In genomic region chr2:95728878-95729511, GRCh38 we compare ENCODE assay signal across 7 cellular contexts.
A peak's percentile ranks its signal among the peaks of the same experiment; 100 is the strongest.
DNase-seq lines count a peak whose midpoint lies in the region; ATAC-seq and TF ChIP-seq lines count a peak whose summit lies in the region.

No MANE protein-coding gene starts in this region.

- H3K4me2 ChIP-seq in IMR-90 (ENCODE audit: low read depth, low read length), result no peak overlapping the region

- H3K18ac ChIP-seq in IMR-90 (ENCODE audit: low read depth, low read length), result no peak overlapping the region

- no peak overlapping the region for H3K56ac ChIP-seq in IMR-90 (ENCODE audit: extremely low read depth, insufficient read depth, low read length)

- TF ChIP-seq RAD21 in IMR-90 (IDR thresholded peaks at IDR 0.05; ENCODE audit: low read length), result peak; percentile 95

- no peak overlapping the region for H3K9ac ChIP-seq in IMR-90 (ENCODE audit: low read depth, low read length)
- no peak overlapping the region for H3K9ac ChIP-seq in NT2/D1 (ENCODE audit: insufficient read length, low read depth)

- no peak overlapping the region for H3K4me3 ChIP-seq in IMR-90 (ENCODE audit: insufficient read depth, low read depth, low read length)
- no peak overlapping the region for H3K4me3 ChIP-seq in NT2/D1 (ENCODE audit: insufficient read length, low read depth)
- H3K4me3 ChIP-seq in right atrium auricular region, result no peak overlapping the region
- no peak overlapping the region for H3K4me3 ChIP-seq in gastrocnemius medialis

- no peaks in the 10 kb centered on the region for H3K79me1 ChIP-seq in IMR-90 (ENCODE audit: low read depth in 1 of 2, low read length in 2 of 2)

- no peak overlapping the region for H4K91ac ChIP-seq in IMR-90 (ENCODE audit: insufficient read depth, low read depth, low read length)

- POLR2A ChIA-PET in IMR-90 (lab: Charles Lee; ENCODE audit: unreplicated experiment), result no interaction called here

- H2BK20ac ChIP-seq in IMR-90 (ENCODE audit: low read depth, low read length), result no peak overlapping the region

- no peak overlapping the region for H3K23ac ChIP-seq in IMR-90 (ENCODE audit: low read depth, low read length)

- H2AK9ac ChIP-seq in IMR-90 (replicated peaks; ENCODE audit: low read depth, low read length, poor library complexity), result peak overlapping the region; percentile 76

- no peak overlapping the region for H2BK5ac ChIP-seq in IMR-90 (ENCODE audit: low read depth, low read length, poor library complexity, severe bottlenecking)

- no peak overlapping the region for H3K27ac ChIP-seq in IMR-90 (ENCODE audit: insufficient read depth, low read length)
- no peak overlapping the region for H3K27ac ChIP-seq in right atrium auricular region
- no peak overlapping the region for H3K27ac ChIP-seq in gastrocnemius medialis

- no peak overlapping the region for H2AK5ac ChIP-seq in IMR-90 (ENCODE audit: low read depth, low read length)

- H2BK15ac ChIP-seq in IMR-90 (ENCODE audit: low read depth, low read length), result no peak overlapping the region

- no peak overlapping the region for H4K5ac ChIP-seq in IMR-90 (ENCODE audit: low read depth, low read length)

- H2BK120ac ChIP-seq in IMR-90 (ENCODE audit: low read depth, low read length), result no peak overlapping the region

- H3K4me1 ChIP-seq in IMR-90 (ENCODE audit: control insufficient read depth, insufficient read depth, low read length) (no peaks in the 10 kb centered on the region), NT2/D1 (ENCODE audit: insufficient read depth, insufficient read length) (no peaks in the 10 kb centered on the region), right atrium auricular region (no peaks in the 10 kb centered on the region), gastrocnemius medialis (no peaks in the 10 kb centered on the region)

- no peak overlapping the region for H3K4ac ChIP-seq in IMR-90 (ENCODE audit: low read depth, low read length)

- H3K9me1 ChIP-seq in IMR-90 (ENCODE audit: insufficient read depth, low read length), result no peaks in the 10 kb centered on the region

- TF ChIP-seq CTCF in IMR-90 (conservative IDR thresholded peaks at IDR 0.05; ENCODE audit: low read depth, low read length) (peak; percentile 83), right atrium auricular region (IDR thresholded peaks at IDR 0.05) (peak; percentile 33 to 77), gastrocnemius medialis (IDR thresholded peaks at IDR 0.05 in 4 of 5, conservative IDR thresholded peaks at IDR 0.05 in 1 of 5) (peak in 4 of 5 experiments; percentile 28 to 57 (median 52))

- intact Hi-C loops in IMR-90 (cut with micrococcal nuclease), result loop anchor here (1.0 to 5.0 kb wide), 2 partner anchors 315 to 382 kb away; no protein-coding TSS in a partner anchor
- intact Hi-C loops in gastrocnemius medialis (cut with DNase I; ENCODE audit: low total_unique reads), result loop anchor here (5.0 to 10.0 kb wide), 2 partner anchors 327 to 384 kb away; partner anchors contain the start of gene FAHD2A

- 0% methylated on average over 1 of the region's 7 CpGs; no CpG with 5 or more reads in 1 of the 2 experiments for WGBS in IMR-90 (ENCODE audit: extremely low coverage in 2 of 2, insufficient read length in 1 of 2), 2 experiments

- CTCF ChIA-PET in IMR-90 (lab: Yijun Ruan, JAX), result interaction anchor here (0.6 to 2.6 kb wide), 3 partner anchors 145 to 340 kb away, joined by 3 to 9 read pairs (median 3); no protein-coding TSS in a partner anchor

- H3K36me3 ChIP-seq in IMR-90 (ENCODE audit: control insufficient read depth, insufficient read depth, low read length) (no peaks in the 10 kb centered on the region), NT2/D1 (ENCODE audit: insufficient read depth, insufficient read length, low read length) (no peaks in the 10 kb centered on the region), right atrium auricular region (no peaks in the 10 kb centered on the region), gastrocnemius medialis (no peaks in the 10 kb centered on the region)

- TF ChIP-seq POLR2A in IMR-90 (IDR thresholded peaks at IDR 0.05; ENCODE audit: low read depth, low read length), result peak; percentile 46; the same call in 1 of the 2 replicates
- TF ChIP-seq POLR2A in gastrocnemius medialis (IDR thresholded peaks at IDR 0.05), result no peak

- no peak overlapping the region for H3K14ac ChIP-seq in IMR-90 (replicated peaks; ENCODE audit: low read depth, low read length)

- BruUV-seq in IMR-90 (replicated peaks; lab: Mats Ljungman, UMichigan), result no TSS peak

- H4K8ac ChIP-seq in IMR-90 (ENCODE audit: low read depth in 2 of 2, low read length in 2 of 2), result peak overlapping the region in 1 of 2 experiments; percentile 63; a peak in 1 of 4 replicates

- dilution Hi-C loops in IMR-90 (cut with HindIII; ENCODE audit: low sequenced_read_pairs, unreplicated experiment), result no loop called here

- DNase-seq in GM04504 (ENCODE audit: low read depth) (peak; percentile 67), IMR-90 (peak; percentile 89), NT2/D1 (ENCODE audit: low read depth, low spot score) (peak; percentile 33), amniotic stem cell (lab: John Stamatoyannopoulos, UW) (peak; percentile 58), right atrium auricular region (ENCODE audit: low spot score) (peak; percentile 82), gastrocnemius medialis (peak; percentile 18 to 51)

- H3K9me3 ChIP-seq in IMR-90 (ENCODE audit: control insufficient read depth, insufficient read depth, low read length) (no peaks in the 10 kb centered on the region), NT2/D1 (ENCODE audit: insufficient read depth, low read length) (no peaks in the 10 kb centered on the region; the same call in 1 of the 2 replicates), right atrium auricular region (no peaks in the 10 kb centered on the region), gastrocnemius medialis (no peaks in the 10 kb centered on the region)

- H2AFZ ChIP-seq in IMR-90 (replicated peaks; ENCODE audit: low read length, poor library complexity), result peak overlapping the region; percentile 68

- H4K20me1 ChIP-seq in IMR-90 (ENCODE audit: insufficient read depth, low read length), result no peaks in the 10 kb centered on the region

- in situ Hi-C loops in IMR-90 (cut with MboI; ENCODE audit: low sequenced_read_pairs) (no loop called here), gastrocnemius medialis (cut with MboI; ENCODE audit: low sequenced_read_pairs in 4 of 4) (no loop called here)

- H3K27me3 ChIP-seq in IMR-90 (ENCODE audit: control insufficient read depth, insufficient read depth, low read length) (no peaks in the 10 kb centered on the region; the same call in 1 of the 2 replicates), NT2/D1 (ENCODE audit: insufficient read depth, insufficient read length) (no peaks in the 10 kb centered on the region), right atrium auricular region (no peaks in the 10 kb centered on the region), gastrocnemius medialis (no peaks in the 10 kb centered on the region)

- ATAC-seq in IMR-90 (ENCODE audit: low read depth) (peak; percentile 98), gastrocnemius medialis (peak; percentile 65 to 72), HG03108 (IDR thresholded peaks at IDR 0.05; ENCODE audit: unreplicated experiment) (no peak)

TF ChIP-seq in IMR-90, 13 proteins besides CTCF, POLR2A, EP300 and RAD21:
- TF ChIP-seq RFX5 (IDR thresholded peaks at IDR 0.05; ENCODE audit: low read depth, low read length) (no peak), CHD1 (IDR thresholded peaks at IDR 0.05; ENCODE audit: low read depth, low read length) (no peak), MXI1 (IDR thresholded peaks at IDR 0.05; ENCODE audit: borderline replicate concordance, low read depth, low read length) (no peak), CEBPB (IDR thresholded peaks at IDR 0.05; ENCODE audit: low read depth, low read length) (peak; percentile 67), NFE2L2 (IDR thresholded peaks at IDR 0.05; ENCODE audit: low read depth, low read length) (no peak), USF2 (IDR thresholded peaks at IDR 0.05; ENCODE audit: low read depth, low read length) (no peak), FOS (IDR thresholded peaks at IDR 0.05; ENCODE audit: low read depth, low read length) (no peak), ELK1 (IDR thresholded peaks at IDR 0.05; ENCODE audit: borderline replicate concordance, low read depth, low read length) (no peak), BHLHE40 (IDR thresholded peaks at IDR 0.05; ENCODE audit: low read depth, low read length) (no peak), SMC3 (IDR thresholded peaks at IDR 0.05; ENCODE audit: low read depth, low read length) (peak; percentile 95), MAFK (IDR thresholded peaks at IDR 0.05; ENCODE audit: low read depth, low read length) (no peak), MAZ (IDR thresholded peaks at IDR 0.05; ENCODE audit: borderline replicate concordance, low read depth, low read length) (no peak), RCOR1 (IDR thresholded peaks at IDR 0.05; ENCODE audit: insufficient replicate concordance, low read length) (no peak)

Comparison
In these comparisons a context has a peak if more than half of its experiments do, and no peak if none do; other contexts are left out.
1. DNase-seq: peak in every context shown above with its lines; median percentile 89 in IMR-90; 82 in right atrium auricular region; 67 in GM04504; 58 in amniotic stem cell; 34 in gastrocnemius medialis; 33 in NT2/D1.